In genomic region chr1:172429324-172430127, GRCh38 we compare ENCODE assay signal across 8 cellular contexts. TPM values are rescaled to one million over a fixed set of nuclear protein-coding genes. Genes with fewer than 3 reads are reported as not detected.
DNase-seq lines count a peak whose midpoint lies in the region; ATAC-seq, FAIRE-seq and TF ChIP-seq lines count a peak whose summit lies in the region.

No MANE protein-coding gene starts in this region.

- H3K9me3 Mint-ChIP-seq in T-helper 2 cell treated with Interferon-gamma antibody and Interleukin-4, amounts not matched to agents 5 μg/mL and 100 μg/mL, for 36 hours = no peaks in the 10 kb centered on the region

- H3K4me1 Mint-ChIP-seq in T-helper 2 cell treated with Interferon-gamma antibody and Interleukin-4, amounts not matched to agents 5 μg/mL and 100 μg/mL, for 36 hours (ENCODE audit: low read depth) = peaks cover 22% of the 10 kb centered on the region

- ATAC-seq in HG02981 (IDR thresholded peaks at IDR 0.05; ENCODE audit: unreplicated experiment) (no peak), GM19463 (IDR thresholded peaks at IDR 0.05; ENCODE audit: unreplicated experiment) (no peak)

- FAIRE-seq in endometrium (lab: Jason Lieb, UNC) = peak; percentile 43

- TF ChIP-seq CTCF in GM12873 (IDR thresholded peaks at IDR 0.05; ENCODE audit: insufficient read depth, low read depth, low read length, missing control alignments) = peak; percentile 59

- peak; percentile 43 for DNase-seq in AG08396 (ENCODE audit: low spot score)
- peak; percentile 55 to 62 for DNase-seq in NCI-H2081 (lab: John Stamatoyannopoulos, UW)
- DNase-seq in T-helper 2 cell treated with Interferon-gamma antibody and Interleukin-4, amounts not matched to agents 5 μg/mL and 100 μg/mL, for 36 hours (ENCODE audit: low spot score) = peak; percentile 22
- peak; percentile 58 for DNase-seq in mucosa of gallbladder (ENCODE audit: low spot score)

- peaks cover 2% of the 10 kb centered on the region for H3K36me3 Mint-ChIP-seq in T-helper 2 cell treated with Interferon-gamma antibody and Interleukin-4, amounts not matched to agents 5 μg/mL and 100 μg/mL, for 36 hours (ENCODE audit: low read depth)

- H3K27me3 Mint-ChIP-seq in T-helper 2 cell treated with Interferon-gamma antibody and Interleukin-4, amounts not matched to agents 5 μg/mL and 100 μg/mL, for 36 hours (ENCODE audit: low read depth) = no peaks in the 10 kb centered on the region

- no peak overlapping the region for H3K4me3 Mint-ChIP-seq in T-helper 2 cell treated with Interferon-gamma antibody and Interleukin-4, amounts not matched to agents 5 μg/mL and 100 μg/mL, for 36 hours

- H3K27ac Mint-ChIP-seq in T-helper 2 cell treated with Interferon-gamma antibody and Interleukin-4, amounts not matched to agents 5 μg/mL and 100 μg/mL, for 36 hours = no peak overlapping the region

RNA-seq across cellular contexts. Expression of gene C1orf105, which starts 9.0 kb away (rescaled TPM):
- total RNA-seq in mucosa of gallbladder = not detected

RNA-seq across cellular contexts. Expression of gene PIGC, which starts 14.3 kb away (rescaled TPM):
- total RNA-seq in mucosa of gallbladder = 36.3 TPM
